Comparison of ENCODE assay signal across 1 cellular context in the genomic region with DNA sequence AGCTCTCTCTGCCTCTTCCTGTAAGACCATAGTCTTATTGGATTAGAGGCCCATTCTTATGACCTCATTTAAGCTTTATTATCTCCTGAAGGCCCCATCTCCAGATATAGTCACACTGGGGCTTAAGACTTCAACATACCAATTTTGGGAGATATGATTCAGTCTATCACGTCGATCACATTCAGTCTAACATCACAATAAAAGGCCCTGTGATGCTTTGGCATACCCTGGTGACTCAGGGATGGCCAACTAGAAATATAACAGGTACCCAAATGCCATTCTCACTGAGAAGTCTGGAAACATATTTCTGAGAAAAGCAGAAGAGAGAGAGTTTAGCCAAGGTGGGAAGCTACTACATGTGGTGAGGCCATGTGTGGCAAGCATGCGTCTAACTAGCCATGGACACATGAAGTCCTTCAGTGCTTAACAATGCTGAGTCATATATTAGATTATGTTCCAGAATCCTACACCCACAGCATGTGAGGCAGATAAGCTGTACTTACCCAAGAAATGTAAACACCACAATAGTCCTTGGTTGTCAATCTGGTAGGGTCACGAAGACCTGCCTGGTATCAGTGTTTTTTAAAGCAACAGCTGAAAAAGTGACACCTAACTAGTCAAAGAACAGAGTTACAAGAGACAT.
TF ChIP-seq lines count a peak whose summit lies in the region.

No MANE protein-coding gene starts in this region.

TF ChIP-seq in K562, 482 proteins besides CTCF, POLR2A, EP300 and RAD21 (continued from another document):
- TF ChIP-seq, protein P1, sequence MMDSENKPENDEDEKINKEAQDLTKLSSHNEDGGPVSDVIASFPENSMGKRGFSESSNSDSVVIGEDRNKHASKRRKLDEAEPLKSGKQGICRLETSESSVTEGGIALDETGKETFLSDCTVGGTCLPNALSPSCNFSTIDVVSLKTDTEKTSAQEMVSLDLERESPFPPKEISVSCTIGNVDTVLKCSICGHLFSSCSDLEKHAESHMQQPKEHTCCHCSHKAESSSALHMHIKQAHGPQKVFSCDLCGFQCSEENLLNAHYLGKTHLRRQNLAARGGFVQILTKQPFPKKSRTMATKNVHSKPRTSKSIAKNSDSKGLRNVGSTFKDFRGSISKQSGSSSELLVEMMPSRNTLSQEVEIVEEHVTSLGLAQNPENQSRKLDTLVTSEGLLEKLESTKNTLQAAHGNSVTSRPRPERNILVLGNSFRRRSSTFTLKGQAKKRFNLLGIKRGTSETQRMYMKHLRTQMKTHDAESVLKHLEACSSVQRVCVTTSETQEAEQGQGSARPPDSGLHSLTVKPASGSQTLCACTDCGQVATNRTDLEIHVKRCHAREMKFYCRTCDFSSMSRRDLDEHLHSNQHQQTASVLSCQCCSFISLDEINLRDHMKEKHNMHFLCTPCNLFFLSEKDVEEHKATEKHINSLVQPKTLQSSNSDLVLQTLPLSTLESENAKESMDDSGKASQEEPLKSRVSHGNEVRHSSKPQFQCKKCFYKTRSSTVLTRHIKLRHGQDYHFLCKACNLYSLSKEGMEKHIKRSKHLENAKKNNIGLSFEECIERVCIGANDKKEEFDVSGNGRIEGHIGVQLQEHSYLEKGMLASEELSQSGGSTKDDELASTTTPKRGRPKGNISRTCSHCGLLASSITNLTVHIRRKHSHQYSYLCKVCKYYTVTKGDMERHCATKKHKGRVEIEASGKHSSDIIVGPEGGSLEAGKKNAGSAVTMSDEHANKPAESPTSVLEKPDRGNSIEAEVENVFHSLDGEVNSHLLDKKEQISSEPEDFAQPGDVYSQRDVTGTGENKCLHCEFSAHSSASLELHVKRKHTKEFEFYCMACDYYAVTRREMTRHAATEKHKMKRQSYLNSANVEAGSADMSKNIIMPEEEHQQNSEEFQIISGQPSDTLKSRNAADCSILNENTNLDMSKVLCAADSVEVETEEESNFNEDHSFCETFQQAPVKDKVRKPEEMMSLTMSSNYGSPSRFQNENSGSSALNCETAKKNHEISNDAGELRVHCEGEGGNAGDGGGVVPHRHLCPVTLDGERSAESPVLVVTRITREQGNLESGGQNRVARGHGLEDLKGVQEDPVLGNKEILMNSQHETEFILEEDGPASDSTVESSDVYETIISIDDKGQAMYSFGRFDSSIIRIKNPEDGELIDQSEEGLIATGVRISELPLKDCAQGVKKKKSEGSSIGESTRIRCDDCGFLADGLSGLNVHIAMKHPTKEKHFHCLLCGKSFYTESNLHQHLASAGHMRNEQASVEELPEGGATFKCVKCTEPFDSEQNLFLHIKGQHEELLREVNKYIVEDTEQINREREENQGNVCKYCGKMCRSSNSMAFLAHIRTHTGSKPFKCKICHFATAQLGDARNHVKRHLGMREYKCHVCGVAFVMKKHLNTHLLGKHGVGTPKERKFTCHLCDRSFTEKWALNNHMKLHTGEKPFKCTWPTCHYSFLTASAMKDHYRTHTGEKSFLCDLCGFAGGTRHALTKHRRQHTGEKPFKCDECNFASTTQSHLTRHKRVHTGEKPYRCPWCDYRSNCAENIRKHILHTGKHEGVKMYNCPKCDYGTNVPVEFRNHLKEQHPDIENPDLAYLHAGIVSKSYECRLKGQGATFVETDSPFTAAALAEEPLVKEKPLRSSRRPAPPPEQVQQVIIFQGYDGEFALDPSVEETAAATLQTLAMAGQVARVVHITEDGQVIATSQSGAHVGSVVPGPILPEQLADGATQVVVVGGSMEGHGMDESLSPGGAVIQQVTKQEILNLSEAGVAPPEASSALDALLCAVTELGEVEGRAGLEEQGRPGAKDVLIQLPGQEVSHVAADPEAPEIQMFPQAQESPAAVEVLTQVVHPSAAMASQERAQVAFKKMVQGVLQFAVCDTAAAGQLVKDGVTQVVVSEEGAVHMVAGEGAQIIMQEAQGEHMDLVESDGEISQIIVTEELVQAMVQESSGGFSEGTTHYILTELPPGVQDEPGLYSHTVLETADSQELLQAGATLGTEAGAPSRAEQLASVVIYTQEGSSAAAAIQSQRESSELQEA (IDR thresholded peaks at IDR 0.05; ENCODE audit: low read depth): no peak
- peak; percentile 52; the same call in 1 of the 2 replicates for TF ChIP-seq MAFK (IDR thresholded peaks at IDR 0.05; ENCODE audit: low read length)
- peak in 1 of 2 experiments; percentile 31 for TF ChIP-seq E2F6 (IDR thresholded peaks at IDR 0.05; ENCODE audit: borderline replicate concordance in 1 of 2, extremely low read depth in 1 of 2, insufficient read depth in 1 of 2, insufficient read length in 1 of 2, low read depth in 1 of 2, low read length in 1 of 2, poor library complexity in 1 of 2, severe bottlenecking in 1 of 2)
- TF ChIP-seq, protein P2, sequence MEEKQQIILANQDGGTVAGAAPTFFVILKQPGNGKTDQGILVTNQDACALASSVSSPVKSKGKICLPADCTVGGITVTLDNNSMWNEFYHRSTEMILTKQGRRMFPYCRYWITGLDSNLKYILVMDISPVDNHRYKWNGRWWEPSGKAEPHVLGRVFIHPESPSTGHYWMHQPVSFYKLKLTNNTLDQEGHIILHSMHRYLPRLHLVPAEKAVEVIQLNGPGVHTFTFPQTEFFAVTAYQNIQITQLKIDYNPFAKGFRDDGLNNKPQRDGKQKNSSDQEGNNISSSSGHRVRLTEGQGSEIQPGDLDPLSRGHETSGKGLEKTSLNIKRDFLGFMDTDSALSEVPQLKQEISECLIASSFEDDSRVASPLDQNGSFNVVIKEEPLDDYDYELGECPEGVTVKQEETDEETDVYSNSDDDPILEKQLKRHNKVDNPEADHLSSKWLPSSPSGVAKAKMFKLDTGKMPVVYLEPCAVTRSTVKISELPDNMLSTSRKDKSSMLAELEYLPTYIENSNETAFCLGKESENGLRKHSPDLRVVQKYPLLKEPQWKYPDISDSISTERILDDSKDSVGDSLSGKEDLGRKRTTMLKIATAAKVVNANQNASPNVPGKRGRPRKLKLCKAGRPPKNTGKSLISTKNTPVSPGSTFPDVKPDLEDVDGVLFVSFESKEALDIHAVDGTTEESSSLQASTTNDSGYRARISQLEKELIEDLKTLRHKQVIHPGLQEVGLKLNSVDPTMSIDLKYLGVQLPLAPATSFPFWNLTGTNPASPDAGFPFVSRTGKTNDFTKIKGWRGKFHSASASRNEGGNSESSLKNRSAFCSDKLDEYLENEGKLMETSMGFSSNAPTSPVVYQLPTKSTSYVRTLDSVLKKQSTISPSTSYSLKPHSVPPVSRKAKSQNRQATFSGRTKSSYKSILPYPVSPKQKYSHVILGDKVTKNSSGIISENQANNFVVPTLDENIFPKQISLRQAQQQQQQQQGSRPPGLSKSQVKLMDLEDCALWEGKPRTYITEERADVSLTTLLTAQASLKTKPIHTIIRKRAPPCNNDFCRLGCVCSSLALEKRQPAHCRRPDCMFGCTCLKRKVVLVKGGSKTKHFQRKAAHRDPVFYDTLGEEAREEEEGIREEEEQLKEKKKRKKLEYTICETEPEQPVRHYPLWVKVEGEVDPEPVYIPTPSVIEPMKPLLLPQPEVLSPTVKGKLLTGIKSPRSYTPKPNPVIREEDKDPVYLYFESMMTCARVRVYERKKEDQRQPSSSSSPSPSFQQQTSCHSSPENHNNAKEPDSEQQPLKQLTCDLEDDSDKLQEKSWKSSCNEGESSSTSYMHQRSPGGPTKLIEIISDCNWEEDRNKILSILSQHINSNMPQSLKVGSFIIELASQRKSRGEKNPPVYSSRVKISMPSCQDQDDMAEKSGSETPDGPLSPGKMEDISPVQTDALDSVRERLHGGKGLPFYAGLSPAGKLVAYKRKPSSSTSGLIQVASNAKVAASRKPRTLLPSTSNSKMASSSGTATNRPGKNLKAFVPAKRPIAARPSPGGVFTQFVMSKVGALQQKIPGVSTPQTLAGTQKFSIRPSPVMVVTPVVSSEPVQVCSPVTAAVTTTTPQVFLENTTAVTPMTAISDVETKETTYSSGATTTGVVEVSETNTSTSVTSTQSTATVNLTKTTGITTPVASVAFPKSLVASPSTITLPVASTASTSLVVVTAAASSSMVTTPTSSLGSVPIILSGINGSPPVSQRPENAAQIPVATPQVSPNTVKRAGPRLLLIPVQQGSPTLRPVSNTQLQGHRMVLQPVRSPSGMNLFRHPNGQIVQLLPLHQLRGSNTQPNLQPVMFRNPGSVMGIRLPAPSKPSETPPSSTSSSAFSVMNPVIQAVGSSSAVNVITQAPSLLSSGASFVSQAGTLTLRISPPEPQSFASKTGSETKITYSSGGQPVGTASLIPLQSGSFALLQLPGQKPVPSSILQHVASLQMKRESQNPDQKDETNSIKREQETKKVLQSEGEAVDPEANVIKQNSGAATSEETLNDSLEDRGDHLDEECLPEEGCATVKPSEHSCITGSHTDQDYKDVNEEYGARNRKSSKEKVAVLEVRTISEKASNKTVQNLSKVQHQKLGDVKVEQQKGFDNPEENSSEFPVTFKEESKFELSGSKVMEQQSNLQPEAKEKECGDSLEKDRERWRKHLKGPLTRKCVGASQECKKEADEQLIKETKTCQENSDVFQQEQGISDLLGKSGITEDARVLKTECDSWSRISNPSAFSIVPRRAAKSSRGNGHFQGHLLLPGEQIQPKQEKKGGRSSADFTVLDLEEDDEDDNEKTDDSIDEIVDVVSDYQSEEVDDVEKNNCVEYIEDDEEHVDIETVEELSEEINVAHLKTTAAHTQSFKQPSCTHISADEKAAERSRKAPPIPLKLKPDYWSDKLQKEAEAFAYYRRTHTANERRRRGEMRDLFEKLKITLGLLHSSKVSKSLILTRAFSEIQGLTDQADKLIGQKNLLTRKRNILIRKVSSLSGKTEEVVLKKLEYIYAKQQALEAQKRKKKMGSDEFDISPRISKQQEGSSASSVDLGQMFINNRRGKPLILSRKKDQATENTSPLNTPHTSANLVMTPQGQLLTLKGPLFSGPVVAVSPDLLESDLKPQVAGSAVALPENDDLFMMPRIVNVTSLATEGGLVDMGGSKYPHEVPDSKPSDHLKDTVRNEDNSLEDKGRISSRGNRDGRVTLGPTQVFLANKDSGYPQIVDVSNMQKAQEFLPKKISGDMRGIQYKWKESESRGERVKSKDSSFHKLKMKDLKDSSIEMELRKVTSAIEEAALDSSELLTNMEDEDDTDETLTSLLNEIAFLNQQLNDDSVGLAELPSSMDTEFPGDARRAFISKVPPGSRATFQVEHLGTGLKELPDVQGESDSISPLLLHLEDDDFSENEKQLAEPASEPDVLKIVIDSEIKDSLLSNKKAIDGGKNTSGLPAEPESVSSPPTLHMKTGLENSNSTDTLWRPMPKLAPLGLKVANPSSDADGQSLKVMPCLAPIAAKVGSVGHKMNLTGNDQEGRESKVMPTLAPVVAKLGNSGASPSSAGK (IDR thresholded peaks at IDR 0.05): peak; percentile 57
- no peak for TF ChIP-seq CC2D1A (IDR thresholded peaks at IDR 0.05)
- no peak for TF ChIP-seq CREM (IDR thresholded peaks at IDR 0.05; ENCODE audit: low read depth)
- TF ChIP-seq TARDBP (IDR thresholded peaks at IDR 0.05): no peak
- TF ChIP-seq PTTG1 (tag; IDR thresholded peaks at IDR 0.05; ENCODE audit: low read depth): no peak
- TF ChIP-seq KAT8 (IDR thresholded peaks at IDR 0.05; ENCODE audit: low read depth): no peak
- peak; percentile 68; the same call in 1 of the 2 replicates for TF ChIP-seq MAFF (IDR thresholded peaks at IDR 0.05; ENCODE audit: low read length)
- TF ChIP-seq, protein P3, sequence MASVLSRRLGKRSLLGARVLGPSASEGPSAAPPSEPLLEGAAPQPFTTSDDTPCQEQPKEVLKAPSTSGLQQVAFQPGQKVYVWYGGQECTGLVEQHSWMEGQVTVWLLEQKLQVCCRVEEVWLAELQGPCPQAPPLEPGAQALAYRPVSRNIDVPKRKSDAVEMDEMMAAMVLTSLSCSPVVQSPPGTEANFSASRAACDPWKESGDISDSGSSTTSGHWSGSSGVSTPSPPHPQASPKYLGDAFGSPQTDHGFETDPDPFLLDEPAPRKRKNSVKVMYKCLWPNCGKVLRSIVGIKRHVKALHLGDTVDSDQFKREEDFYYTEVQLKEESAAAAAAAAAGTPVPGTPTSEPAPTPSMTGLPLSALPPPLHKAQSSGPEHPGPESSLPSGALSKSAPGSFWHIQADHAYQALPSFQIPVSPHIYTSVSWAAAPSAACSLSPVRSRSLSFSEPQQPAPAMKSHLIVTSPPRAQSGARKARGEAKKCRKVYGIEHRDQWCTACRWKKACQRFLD (CRISPR knock-in tag; IDR thresholded peaks at IDR 0.05): no peak
- no peak for TF ChIP-seq MEIS2 (IDR thresholded peaks at IDR 0.05; ENCODE audit: partially characterized antibody)
- TF ChIP-seq TCF3 (CRISPR knock-in tag; IDR thresholded peaks at IDR 0.05): peak; percentile 30; the same call in 1 of the 2 replicates
- peak; percentile 76 for TF ChIP-seq NFE2 (IDR thresholded peaks at IDR 0.05; ENCODE audit: low read depth)
- peak; percentile 32; the same call in 1 of the 2 replicates for TF ChIP-seq ARID1B (IDR thresholded peaks at IDR 0.05)
- TF ChIP-seq SMAD2 (IDR thresholded peaks at IDR 0.05; ENCODE audit: low read depth, low read length): no peak
- TF ChIP-seq, protein P4, sequence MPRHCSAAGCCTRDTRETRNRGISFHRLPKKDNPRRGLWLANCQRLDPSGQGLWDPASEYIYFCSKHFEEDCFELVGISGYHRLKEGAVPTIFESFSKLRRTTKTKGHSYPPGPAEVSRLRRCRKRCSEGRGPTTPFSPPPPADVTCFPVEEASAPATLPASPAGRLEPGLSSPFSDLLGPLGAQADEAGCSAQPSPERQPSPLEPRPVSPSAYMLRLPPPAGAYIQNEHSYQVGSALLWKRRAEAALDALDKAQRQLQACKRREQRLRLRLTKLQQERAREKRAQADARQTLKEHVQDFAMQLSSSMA (CRISPR knock-in tag; IDR thresholded peaks at IDR 0.05): no peak
- TF ChIP-seq SMC3 (conservative IDR thresholded peaks at IDR 0.05; ENCODE audit: insufficient read depth, low read depth, low read length): no peak
- peak; percentile 70 for TF ChIP-seq FOSL1 (tag; conservative IDR thresholded peaks at IDR 0.05)
- TF ChIP-seq GTF2E2 (tag; IDR thresholded peaks at IDR 0.05): no peak
- no peak for TF ChIP-seq NRF1 (conservative IDR thresholded peaks at IDR 0.05 in 1 of 2, IDR thresholded peaks at IDR 0.05 in 1 of 2)
